In genomic region chr18:6255121-6255742, GRCh38 we compare ENCODE assay signal across 16 cellular contexts.
DNase-seq lines count a peak whose midpoint lies in the region; ATAC-seq, FAIRE-seq and TF ChIP-seq lines count a peak whose summit lies in the region.
"Had no signal": no experiment of that assay in that cellular context is flagged by ENCODE, and none has a peak within 500 bp of the region (broad histone marks: within the 10 kb centered on the region; RNA-seq: fewer than 3 reads in every experiment).

No MANE protein-coding gene starts in this region.

- no peaks in the 10 kb centered on the region for H4K20me1 ChIP-seq in H9 (ENCODE audit: control insufficient read depth, insufficient read depth, insufficient read length)

- H3K27me3 ChIP-seq in left ventricle myocardium inferior (ENCODE audit: low read depth) (no peaks in the 10 kb centered on the region), skeletal muscle tissue (ENCODE audit: control insufficient read depth in 3 of 3, insufficient read depth in 3 of 3, low read length in 3 of 3) (no peaks in the 10 kb centered on the region), H9 (ENCODE audit: insufficient read depth, low read length) (no peaks in the 10 kb centered on the region)

- no peak overlapping the region for H3K4me3 Mint-ChIP-seq in H9
- H3K4me3 Mint-ChIP-seq in effector memory CD8-positive, alpha-beta T cell = no peak overlapping the region
- H3K4me3 Mint-ChIP-seq: T-helper 17 cell had no signal

- H3K23me2 ChIP-seq in H9 (ENCODE audit: insufficient read length, low read depth, low read length, poor library complexity, severe bottlenecking) = no peaks in the 10 kb centered on the region

- no peak overlapping the region for H4K91ac ChIP-seq in H9 (ENCODE audit: insufficient read length, low read depth, low read length)

- H3K9me3 Mint-ChIP-seq in H9 = peaks cover 17 to 19% of the 10 kb centered on the region in 2 experiments
- H3K9me3 Mint-ChIP-seq in effector memory CD8-positive, alpha-beta T cell = peaks cover 12 to 40% of the 10 kb centered on the region in 2 donors

- H3K23ac ChIP-seq in H9 (ENCODE audit: insufficient read length, low read depth, low read length) = no peak overlapping the region

- 100% methylated on average over 2 of the region's 4 CpGs for WGBS in H9 (ENCODE audit: extremely low coverage, insufficient read length, low lambda C conversion rate)

- H3K79me2 ChIP-seq in H9 (ENCODE audit: insufficient read depth, low read length) = no peaks in the 10 kb centered on the region

- TF ChIP-seq CTCF in left ventricle myocardium inferior (IDR thresholded peaks at IDR 0.05; ENCODE audit: borderline replicate concordance) = no peak
- no peak for TF ChIP-seq CTCF in H9 (conservative IDR thresholded peaks at IDR 0.05)

- H3K4me3 ChIP-seq in left ventricle myocardium inferior (peak overlapping the region; percentile 1), skeletal muscle tissue (ENCODE audit: low read length in 3 of 3) (no peak overlapping the region)
- H3K4me3 ChIP-seq: psoas muscle had no signal

- no peak overlapping the region for H3T11ph ChIP-seq in H9 (ENCODE audit: low read length)

- H4K8ac ChIP-seq in H9 (replicated peaks; ENCODE audit: insufficient read length, low read depth, low read length) = no peak overlapping the region

- H3K27ac Mint-ChIP-seq in H9 = no peak overlapping the region
- H3K27ac Mint-ChIP-seq in effector memory CD8-positive, alpha-beta T cell = no peak overlapping the region
- H3K27ac Mint-ChIP-seq: T-helper 17 cell had no signal

- H3K27ac ChIP-seq in left ventricle myocardium inferior (replicated peaks) = peak overlapping the region; percentile 20
- H3K27ac ChIP-seq in skeletal muscle tissue (ENCODE audit: low read depth, low read length) = peak overlapping the region; percentile 6
- no peak overlapping the region for H3K27ac ChIP-seq in H9 (ENCODE audit: insufficient read length, low read depth, low read length)
- H3K27ac ChIP-seq: C4-2B, psoas muscle had no signal

- H3K27me3 Mint-ChIP-seq in H9 (ENCODE audit: low read depth) = no peaks in the 10 kb centered on the region; the same call in 1 of the 2 replicates
- H3K27me3 Mint-ChIP-seq in effector memory CD8-positive, alpha-beta T cell = no peaks in the 10 kb centered on the region
- H3K27me3 Mint-ChIP-seq: T-helper 17 cell had no signal

- H4K5ac ChIP-seq in H9 (ENCODE audit: insufficient read length, low read depth, low read length) = no peak overlapping the region

- no peak for ATAC-seq in effector memory CD8-positive, alpha-beta T cell (replicated peaks)
- no peak for ATAC-seq in GM19035 (IDR thresholded peaks at IDR 0.05; ENCODE audit: unreplicated experiment)
- ATAC-seq: psoas muscle, T-helper 17 cell had no signal

- H2BK120ac ChIP-seq in H9 (ENCODE audit: low read depth, low read length, poor library complexity, severe bottlenecking) = no peak overlapping the region

- H3K36me3 ChIP-seq in left ventricle myocardium inferior = no peaks in the 10 kb centered on the region
- no peaks in the 10 kb centered on the region for H3K36me3 ChIP-seq in skeletal muscle tissue (ENCODE audit: control insufficient read depth in 3 of 3, insufficient read depth in 3 of 3, low read length in 3 of 3)

- H3K4ac ChIP-seq in H9 (ENCODE audit: low read depth, low read length) = no peak overlapping the region

- H3K36me3 Mint-ChIP-seq in H9 (ENCODE audit: insufficient read depth in 1 of 3, low read depth in 3 of 3) = peaks cover 6 to 20% (median 8%) of the 10 kb centered on the region in 3 experiments
- H3K36me3 Mint-ChIP-seq in effector memory CD8-positive, alpha-beta T cell (ENCODE audit: insufficient read depth) = peaks cover 3% of the 10 kb centered on the region

- H3K9ac ChIP-seq in skeletal muscle tissue (ENCODE audit: low read depth in 1 of 3, low read length in 3 of 3) (no peak overlapping the region), H9 (ENCODE audit: extremely low read depth, insufficient read length, low read length) (no peak overlapping the region)

- intact Hi-C loops in left ventricle myocardium inferior (cut with micrococcal nuclease) = no loop called here

- FAIRE-seq in GM18507 (lab: Jason Lieb, UNC) = peak; percentile 35
- FAIRE-seq: G401.6 had no signal

- H3K4me1 ChIP-seq in left ventricle myocardium inferior (peaks cover 23% of the 10 kb centered on the region), skeletal muscle tissue (ENCODE audit: control insufficient read depth in 3 of 3, insufficient read depth in 3 of 3, low read length in 3 of 3) (peaks cover 0 to 2% (median 0%) of the 10 kb centered on the region in 3 donors), H9 (ENCODE audit: insufficient read depth, low read length) (no peaks in the 10 kb centered on the region)
- H3K4me1 ChIP-seq: psoas muscle had no signal

- no peak overlapping the region for H2BK20ac ChIP-seq in H9 (ENCODE audit: low read depth, low read length, poor library complexity, severe bottlenecking)

- H3K56ac ChIP-seq in H9 (ENCODE audit: insufficient read length, low read depth, low read length) = no peak overlapping the region

- no peak overlapping the region for H2BK12ac ChIP-seq in H9 (ENCODE audit: insufficient read length, low read depth, low read length)

- no peak overlapping the region for H3K4me2 ChIP-seq in H9 (ENCODE audit: insufficient read depth, insufficient read length, low read length)

- no peak overlapping the region for H2BK5ac ChIP-seq in H9 (ENCODE audit: insufficient read length, low read length)

- H2AFZ ChIP-seq in H9 (ENCODE audit: low read length) = no peak overlapping the region

- H2BK15ac ChIP-seq in H9 (ENCODE audit: low read depth, low read length) = no peak overlapping the region

- H3K18ac ChIP-seq in H9 (ENCODE audit: insufficient read length, low read depth, low read length) = no peak overlapping the region

- no peak overlapping the region for H2AK5ac ChIP-seq in H9 (ENCODE audit: insufficient read length, low read length)

- H3K9me3 ChIP-seq in left ventricle myocardium inferior (replicated peaks) = peaks cover 19% of the 10 kb centered on the region
- H3K9me3 ChIP-seq in skeletal muscle tissue (ENCODE audit: control insufficient read depth in 3 of 3, low read length in 3 of 3) = peaks cover 0 to 5% (median 2%) of the 10 kb centered on the region in 3 donors
- H3K9me3 ChIP-seq in H9 (ENCODE audit: control insufficient read depth, low read depth, low read length) = no peaks in the 10 kb centered on the region

- H3K79me1 ChIP-seq in H9 (ENCODE audit: insufficient read depth, low read depth, low read length, poor library complexity, severe bottlenecking) = no peaks in the 10 kb centered on the region

- H3K14ac ChIP-seq in H9 (ENCODE audit: insufficient read depth, low read length) = no peak overlapping the region

- peaks cover 4 to 8% of the 10 kb centered on the region in 2 experiments; a peak in 2 of 4 replicates for H3K4me1 Mint-ChIP-seq in H9
- no peaks in the 10 kb centered on the region for H3K4me1 Mint-ChIP-seq in effector memory CD8-positive, alpha-beta T cell (ENCODE audit: low read depth in 2 of 2)
- H3K4me1 Mint-ChIP-seq: T-helper 17 cell had no signal

- no peak for DNase-seq in GM18507 (ENCODE audit: extremely low spot score, insufficient read length, low read depth)
- DNase-seq in MV-4-11 (lab: John Stamatoyannopoulos, UW) = peak; percentile 34
- DNase-seq in left ventricle myocardium inferior = no peak
- no peak for DNase-seq in activated CD4-positive, alpha-beta T cell treated with anti-CD3 and anti-CD28 coated beads for 1 hour
- no peak for DNase-seq in H9
- no peak for DNase-seq in effector memory CD8-positive, alpha-beta T cell
- DNase-seq: activated CD4-positive, alpha-beta T cell treated with anti-CD3 and anti-CD28 coated beads for 48 hours; activated T-cell treated with anti-CD3 and anti-CD28 coated beads, Interleukin-2, amount 50 U/mL, for 1 hour; H7; NCI-H2171 treated with DMSO at 0.1 percent for 48 hours; psoas muscle; T-helper 17 cell had no signal
